ENCODE assay signal across 32 cellular contexts in the genomic region with DNA sequence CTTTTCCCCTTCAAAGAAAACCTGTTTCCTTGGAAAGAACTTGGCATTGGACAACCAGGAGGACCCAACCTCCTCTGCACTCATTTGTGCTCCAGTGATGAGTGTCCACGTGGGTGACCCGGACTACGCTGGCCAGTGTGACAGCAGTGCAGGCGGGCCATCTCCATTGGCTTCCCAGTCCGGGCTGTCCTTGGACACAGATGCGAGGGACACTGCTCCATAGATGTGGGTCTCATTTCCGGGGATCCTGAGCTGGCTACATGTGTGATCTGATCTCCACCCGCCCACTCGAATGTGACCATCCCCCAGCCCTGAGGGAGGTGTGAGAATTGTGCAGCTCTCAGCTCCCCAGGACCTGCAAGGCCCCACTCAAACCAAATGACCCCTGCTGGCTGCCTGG.
"Had no signal": no experiment of that assay in that cellular context is flagged by ENCODE, and none has a peak within 500 bp of the region (broad histone marks: within the 10 kb centered on the region; RNA-seq: fewer than 3 reads in every experiment).

No MANE protein-coding gene starts in this region.

- H3K4me1 ChIP-seq: adrenal gland, body of pancreas, breast epithelium had no signal

- H3K4me3 ChIP-seq: adrenal gland, body of pancreas, breast epithelium had no signal

- ATAC-seq: activated CD8-positive, alpha-beta T cell treated with anti-CD3 and anti-CD28 coated beads for 36 hours; activated naive CD4-positive, alpha-beta T cell treated with anti-CD3 and anti-CD28 coated beads, Interleukin-2, amount 50 U/mL, for 72 hours; activated T-cell treated with anti-CD3 and anti-CD28 coated beads, Interleukin-2, amount 50 U/mL, for 4 hours; activated T-cell treated with anti-CD3 and anti-CD28 coated beads, Interleukin-2, amount 50 U/mL, for 72 hours; activated T-helper 17 cell treated with anti-CD3 and anti-CD28 coated beads, Interleukin-2, amount 50 U/mL, for 72 hours; body of pancreas had no signal

- DNase-seq: activated B cell treated with CpG ODN at 0.5 μM for 24 hours; activated CD4-positive, alpha-beta memory T cell treated with anti-CD3 and anti-CD28 coated beads for 36 hours; activated CD4-positive, alpha-beta T cell treated with anti-CD3 and anti-CD28 coated beads for 4 hours; activated CD4-positive, alpha-beta T cell treated with anti-CD3 and anti-CD28 coated beads, Interleukin-2, amount 10 ng/mL, durations not matched to agents 24 days and 14 days; activated CD4-positive, alpha-beta T cell treated with anti-CD3 and anti-CD28 coated beads, Interleukin-2, amount 50 U/mL, for 1 hour; activated CD4-positive, alpha-beta T cell treated with anti-CD3 and anti-CD28 coated beads, Interleukin-2, amount 50 U/mL, for 4 hours; activated CD4-positive, CD25-positive, alpha-beta regulatory T cell treated with anti-CD3 and anti-CD28 coated beads, Interleukin-2, amount 50 U/mL, for 72 hours; activated CD8-positive, alpha-beta memory T cell treated with anti-CD3 and anti-CD28 coated beads, Interleukin-2, amount 50 U/mL, for 4 hours; activated CD8-positive, alpha-beta T cell treated with anti-CD3 and anti-CD28 coated beads for 36 hours; activated effector memory CD4-positive, alpha-beta T cell treated with anti-CD3 and anti-CD28 coated beads, Interleukin-2, amount 50 U/mL, for 16 hours; activated gamma-delta T cell treated with Interleukin-2 at 50 U/mL for 16 hours; activated naive CD4-positive, alpha-beta T cell; activated naive CD4-positive, alpha-beta T cell treated with anti-CD3 and anti-CD28 coated beads for 36 hours; activated naive CD4-positive, alpha-beta T cell treated with anti-CD3 and anti-CD28 coated beads, Interleukin-2, amount 50 U/mL, for 16 hours; activated naive CD8-positive, alpha-beta T cell treated with anti-CD3 and anti-CD28 coated beads for 36 hours; activated T-cell treated with anti-CD3 and anti-CD28 coated beads for 4 hours; activated T-cell treated with anti-CD3 and anti-CD28 coated beads, Interleukin-2, amount 50 U/mL, for 1 hour; activated T-cell treated with anti-CD3 and anti-CD28 coated beads, Interleukin-2, amount 50 U/mL, for 4 hours; activated T-cell treated with anti-CD3 and anti-CD28 coated beads, Interleukin-2, amount 50 U/mL, for 72 hours; adrenal gland; amniotic stem cell; aorta; body of pancreas; brain microvascular endothelial cell; central memory CD4-positive, alpha-beta T cell; T-helper 1 cell; T-helper 2 cell; T-helper 9 cell had no signal

- H3K27ac ChIP-seq: adrenal gland, body of pancreas, brain microvascular endothelial cell, breast epithelium, VCaP had no signal

- H3K9me3 ChIP-seq: adrenal gland, body of pancreas, breast epithelium had no signal

- H3K36me3 ChIP-seq: adrenal gland, brain microvascular endothelial cell, breast epithelium had no signal

- H3K27me3 ChIP-seq: adrenal gland, body of pancreas, brain microvascular endothelial cell, breast epithelium had no signal
